In the genomic region with DNA sequence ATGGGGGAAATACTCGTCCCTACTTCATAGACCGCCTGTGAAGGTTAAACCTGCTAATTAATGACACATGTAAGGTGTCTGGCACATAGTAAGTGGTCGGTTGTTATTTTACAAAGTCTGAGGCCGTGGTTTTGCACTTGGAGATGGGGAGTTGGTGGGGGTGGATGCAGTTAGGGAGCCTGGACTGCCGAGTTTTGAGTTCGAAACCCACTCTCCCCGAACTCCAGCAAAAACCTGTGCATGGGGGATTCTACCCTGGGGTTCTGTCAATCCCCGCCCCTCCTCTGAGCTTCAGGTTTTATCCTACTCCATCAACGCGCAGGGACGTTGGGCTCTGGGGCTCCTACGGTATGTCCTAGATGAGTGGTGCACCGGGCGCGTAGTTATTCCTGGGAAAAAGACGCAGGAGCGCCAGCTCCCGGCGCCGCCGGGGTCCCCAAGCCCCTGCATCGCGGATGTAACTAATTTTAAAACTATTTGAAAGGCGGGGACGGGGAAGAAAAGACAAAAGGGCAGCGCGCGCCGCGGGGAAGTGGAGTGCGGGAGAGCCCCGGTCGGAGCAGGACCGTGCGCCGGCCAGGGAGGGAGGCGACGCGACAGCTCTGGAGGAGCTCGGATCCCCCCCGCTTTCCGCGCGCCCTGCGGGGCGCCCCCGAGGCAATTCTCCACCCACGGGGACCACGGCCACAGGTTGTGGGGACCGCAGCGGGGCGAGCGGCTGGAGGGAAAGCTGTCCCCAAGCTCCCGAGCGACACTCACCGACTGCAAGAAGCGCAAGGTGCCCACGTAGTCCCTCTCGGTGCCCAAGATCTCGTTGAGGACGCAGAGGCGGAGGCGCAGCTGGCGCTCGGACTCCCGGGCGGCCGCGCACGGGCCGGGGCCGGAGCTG, we compare ENCODE assay signal across 1 cellular context.
TF ChIP-seq lines count a peak whose summit lies in the region.

No MANE protein-coding gene starts in this region.

TF ChIP-seq in HCT116, 20 proteins besides CTCF, POLR2A, EP300 and RAD21 (continued from another document):
- TF ChIP-seq EGR1 (IDR thresholded peaks at IDR 0.05; ENCODE audit: low read depth), result no peak
- TF ChIP-seq JUND (IDR thresholded peaks at IDR 0.05), result no peak
TF ChIP-seq in HCT116: peak in this region for 0.
